8 cellular contexts compared by ENCODE assay signal in genomic region chr1:27122652-27123051, GRCh38. TPM values are rescaled to one million over a fixed set of nuclear protein-coding genes. Genes with fewer than 3 reads are reported as not detected.
DNase-seq lines count a peak whose midpoint lies in the region; ATAC-seq and TF ChIP-seq lines count a peak whose summit lies in the region.

No MANE protein-coding gene starts in this region.

- no peak overlapping the region for H2BK120ac ChIP-seq in neuronal stem cell (ENCODE audit: low read depth, low read length)

- H3K27ac ChIP-seq in GM23248 (peak overlapping the region; percentile 36), RWPE1 (peak overlapping the region; percentile 73), neuronal stem cell (replicated peaks; ENCODE audit: low read length) (no peak overlapping the region)

- H3K27me3 Mint-ChIP-seq in T-cell: no peaks in the 10 kb centered on the region

- no peak overlapping the region for H3K14ac ChIP-seq in neuronal stem cell (ENCODE audit: low read length)

- H3K27me3 ChIP-seq in GM23248 (replicated peaks; ENCODE audit: insufficient read depth): no peaks in the 10 kb centered on the region
- H3K27me3 ChIP-seq in neuronal stem cell (ENCODE audit: control insufficient read depth in 3 of 3, insufficient read depth in 3 of 3, low read depth in 1 of 3, low read length in 3 of 3): no peaks in the 10 kb centered on the region

- H2AFZ ChIP-seq in GM23248 (no peak overlapping the region), neuronal stem cell (ENCODE audit: low read length) (peak overlapping the region; percentile 38)

- H3K4me3 ChIP-seq in GM23248 (no peak overlapping the region; the same call in 1 of the 2 replicates), neuronal stem cell (ENCODE audit: low read length in 2 of 2) (no peak overlapping the region)

- CTCF ChIA-PET in RWPE1 (lab: Yijun Ruan, JAX) (interaction anchor here (0.6 to 1.0 kb wide), 2 partner anchors 31 to 78 kb away, joined by 3 to 5 read pairs; no protein-coding TSS in a partner anchor), T-cell (lab: Charles Lee) (no interaction called here)

- peak overlapping the region in 1 of 2 donors; percentile 58 for H3K27ac Mint-ChIP-seq in T-cell

- DNase-seq in GM23248 (peak; percentile 78), RWPE1 (ENCODE audit: low spot score) (peak; percentile 49), fibroblast of gingiva (ENCODE audit: low read depth) (peak; percentile 58), neuronal stem cell (ENCODE audit: low spot score) (no peak), T-cell (no peak), SKM-1 (lab: John Stamatoyannopoulos, UW; ENCODE audit: unreplicated experiment) (no peak)

- H3K23ac ChIP-seq in neuronal stem cell (ENCODE audit: low read depth, low read length, poor library complexity): no peak overlapping the region

- no peak overlapping the region for H3K4ac ChIP-seq in neuronal stem cell (ENCODE audit: low read length)

- H2BK12ac ChIP-seq in neuronal stem cell (ENCODE audit: low read length): no peak overlapping the region

- no peaks in the 10 kb centered on the region for H3K9me2 ChIP-seq in GM23248 (ENCODE audit: insufficient read depth)

- H3K9me3 Mint-ChIP-seq in T-cell: no peaks in the 10 kb centered on the region

- peak overlapping the region; percentile 91 for H3K18ac ChIP-seq in neuronal stem cell (ENCODE audit: low read length)

- no peak overlapping the region for H4K8ac ChIP-seq in neuronal stem cell (ENCODE audit: low read depth, low read length)

- H3K79me2 ChIP-seq in GM23248 (ENCODE audit: insufficient read depth): peaks cover 73% of the 10 kb centered on the region

- H3K4me3 Mint-ChIP-seq in T-cell: no peak overlapping the region

- H3K4me2 ChIP-seq in GM23248 (ENCODE audit: unreplicated experiment) (peak overlapping the region; percentile 49), neuronal stem cell (ENCODE audit: insufficient read depth, low read length, poor library complexity, severe bottlenecking) (no peak overlapping the region)

- H3K36me3 Mint-ChIP-seq in T-cell: peaks cover 5% of the 10 kb centered on the region

- no peak for ATAC-seq in T-cell (replicated peaks in 1 of 4)
- no peak for ATAC-seq in GM18867 (IDR thresholded peaks at IDR 0.05; ENCODE audit: unreplicated experiment)
- ATAC-seq in GM18858 (IDR thresholded peaks at IDR 0.05; ENCODE audit: unreplicated experiment): no peak

- H4K91ac ChIP-seq in neuronal stem cell (ENCODE audit: low read depth, low read length, poor library complexity): no peak overlapping the region

- H3K4me1 Mint-ChIP-seq in T-cell: peaks cover 2 to 14% (median 3%) of the 10 kb centered on the region in 3 donors

- H3K4me1 ChIP-seq in GM23248 (ENCODE audit: insufficient read depth) (peaks cover 39% of the 10 kb centered on the region), neuronal stem cell (ENCODE audit: control insufficient read depth in 2 of 2, insufficient read depth in 1 of 2, low read depth in 1 of 2, low read length in 2 of 2) (peaks cover 25 to 36% of the 10 kb centered on the region in 2 donors)

- H3K36me3 ChIP-seq in GM23248 (ENCODE audit: low read depth) (no peaks in the 10 kb centered on the region), neuronal stem cell (replicated peaks in 1 of 2; ENCODE audit: control insufficient read depth in 2 of 2, insufficient read depth in 2 of 2, low read length in 2 of 2) (no peaks in the 10 kb centered on the region)

- TF ChIP-seq CTCF in RWPE1 (conservative IDR thresholded peaks at IDR 0.05; ENCODE audit: low read depth): no peak

- in situ Hi-C loops in GM23248 (cut with MboI): loop anchor here (25.0 kb wide), 1 partner anchor 490 kb away; the partner anchor contains the start of gene AHDC1

- no peak overlapping the region for H2AK5ac ChIP-seq in neuronal stem cell (ENCODE audit: low read depth, low read length)

- no peak overlapping the region for H2BK15ac ChIP-seq in neuronal stem cell (ENCODE audit: low read length)

- peaks cover 24% of the 10 kb centered on the region for H3F3A ChIP-seq in GM23248 (ENCODE audit: insufficient read depth)

- peaks cover 3% of the 10 kb centered on the region for H3K79me1 ChIP-seq in neuronal stem cell (ENCODE audit: low read depth, low read length)

- H3K9me3 ChIP-seq in GM23248 (ENCODE audit: low read depth) (no peaks in the 10 kb centered on the region), neuronal stem cell (replicated peaks in 1 of 2; ENCODE audit: control insufficient read depth in 2 of 2, insufficient read depth in 1 of 2, low read depth in 1 of 2, low read length in 2 of 2) (no peaks in the 10 kb centered on the region)

- no peaks in the 10 kb centered on the region; the same call in 1 of the 2 replicates for H4K20me1 ChIP-seq in GM23248 (ENCODE audit: insufficient read depth)

- H2BK5ac ChIP-seq in neuronal stem cell (ENCODE audit: low read length): no peak overlapping the region

- whole genome bisulfite sequencing in GM23248 (ENCODE audit: low coverage in 1 of 2, low lambda C conversion rate in 2 of 2, missing lambda C conversion rate in 2 of 2), 2 experiments: 6 to 12% methylated on average over 4 of the region's 4 CpGs
- no CpG with 5 or more reads among the region's 4 CpGs for WGBS in neuronal stem cell (ENCODE audit: extremely low coverage in 2 of 2, insufficient read length in 2 of 2, insufficient replicate concordance in 1 of 2), 2 donors

- POLR2A ChIA-PET in RWPE1 (lab: Yijun Ruan, JAX; ENCODE audit: low non-redundant PET): interaction anchor here (0.6 kb wide), 1 partner anchor 11 kb away, joined by 5 read pairs; no protein-coding TSS in a partner anchor
- POLR2A ChIA-PET in T-cell (lab: Charles Lee): no interaction called here

- H3K9ac ChIP-seq in GM23248: peak overlapping the region; percentile 43
- no peak overlapping the region for H3K9ac ChIP-seq in neuronal stem cell (ENCODE audit: low read depth, low read length, poor library complexity)

RNA-seq across cellular contexts. Expression of gene SLC9A1, which starts 32.3 kb away (rescaled TPM):
- 8.5 and 12.9 TPM in 2 replicates for total RNA-seq in GM23248 (2014; rRNA removed; shearing (Covaris generic))
- 20.0 and 23.7 TPM in 2 replicates for polyA plus RNA-seq in GM23248 (2016; fragmentation: Nextera tagmentation; extraction: Ambion mirVana)
- 9.4 TPM for polyA plus RNA-seq in neuronal stem cell (2013, experiment 1 of 2)
- 9.4 TPM for polyA plus RNA-seq in neuronal stem cell (2013, experiment 2 of 2)
- total RNA-seq in T-cell: 10 to 100 TPM; 14.6 to 24.4 (median 18.5) TPM

Comparison
In these comparisons a context has a peak if more than half of its experiments do, and no peak if none do; other contexts are left out.
1. DNase-seq: peak in GM23248 (single experiment), RWPE1 (single experiment) and fibroblast of gingiva (single experiment); none in neuronal stem cell (single experiment), T-cell (0 of 34) and SKM-1 (single experiment).